ENCODE assay signal across 26 cellular contexts in genomic region chr21:25867041-25867440, GRCh38.
A peak's percentile ranks its signal among the peaks of the same experiment; 100 is the strongest.
DNase-seq lines count a peak whose midpoint lies in the region; ATAC-seq and TF ChIP-seq lines count a peak whose summit lies in the region.
"Had no signal": no experiment of that assay in that cellular context is flagged by ENCODE, and none has a peak within 500 bp of the region (broad histone marks: within the 10 kb centered on the region; RNA-seq: fewer than 3 reads in every experiment).

No MANE protein-coding gene starts in this region.

- H4K91ac ChIP-seq in neuronal stem cell (ENCODE audit: low read depth, low read length, poor library complexity) = no peak overlapping the region

- no peaks in the 10 kb centered on the region for H3K9me3 ChIP-seq in SK-N-SH
- H3K9me3 ChIP-seq in A673 (ENCODE audit: low read depth, low read length, poor library complexity, severe bottlenecking) = no peaks in the 10 kb centered on the region
- H3K9me3 ChIP-seq in OCI-LY3 (ENCODE audit: insufficient read depth, low read length) = no peaks in the 10 kb centered on the region
- H3K9me3 ChIP-seq in neuronal stem cell (replicated peaks in 1 of 2; ENCODE audit: control insufficient read depth in 2 of 2, insufficient read depth in 1 of 2, low read depth in 1 of 2, low read length in 2 of 2) = no peaks in the 10 kb centered on the region
- H3K9me3 ChIP-seq: A549, BE2C, BLaER1 had no signal

- POLR2A ChIA-PET in SK-N-SH (lab: Yijun Ruan, JAX) = no interaction called here
- POLR2A ChIA-PET in A673 (lab: Charles Lee; ENCODE audit: low non-redundant PET) = no interaction called here

- no peak for ATAC-seq in SK-N-SH treated with all-trans-retinoic acid at 6 μM for 48 hours
- ATAC-seq: A549, GM12878 had no signal

- peak; percentile 22 for DNase-seq in SK-N-SH
- DNase-seq in A673 (ENCODE audit: low spot score) = peak; percentile 50
- no peak for DNase-seq in activated naive CD4-positive, alpha-beta T cell treated with Interleukin-2 at 50 U/mL for 16 hours
- no peak for DNase-seq in neuronal stem cell (ENCODE audit: low spot score)
- DNase-seq in NCI-H1694 treated with DMSO at 0.1 percent for 48 hours (lab: John Stamatoyannopoulos, UW) = no peak
- DNase-seq: ACHN; BE2C; C1 segment of cervical spinal cord; CD4-positive, alpha-beta memory T cell; CD4-positive, CD25-positive, alpha-beta regulatory T cell; CD8-positive, alpha-beta memory T cell; COR-L47; DMS 273 treated with DMSO at 0.1 percent for 48 hours; DMS153; DMS53; DMS79; DND-41; EL; GDM1 had no signal

- TF ChIP-seq RAD21 in SK-N-SH (IDR thresholded peaks at IDR 0.05; ENCODE audit: low read length) = no peak

- H4K8ac ChIP-seq in neuronal stem cell (ENCODE audit: low read depth, low read length) = no peak overlapping the region

- no peak overlapping the region for H3K23ac ChIP-seq in neuronal stem cell (ENCODE audit: low read depth, low read length, poor library complexity)

- no TSS peak for BruUV-seq in A673 (replicated peaks; lab: Mats Ljungman, UMichigan)

- no peaks in the 10 kb centered on the region for H3K36me3 ChIP-seq in SK-N-SH (replicated peaks in 1 of 2; ENCODE audit: control insufficient read depth in 1 of 2, insufficient read depth in 2 of 2, low read length in 1 of 2)
- no peaks in the 10 kb centered on the region for H3K36me3 ChIP-seq in A673 (ENCODE audit: insufficient read depth, low read length, poor library complexity, severe bottlenecking)
- no peaks in the 10 kb centered on the region for H3K36me3 ChIP-seq in OCI-LY3 (replicated peaks; ENCODE audit: low read depth, low read length)
- H3K36me3 ChIP-seq in neuronal stem cell (replicated peaks in 1 of 2; ENCODE audit: control insufficient read depth in 2 of 2, insufficient read depth in 2 of 2, low read length in 2 of 2) = no peaks in the 10 kb centered on the region
- H3K36me3 ChIP-seq: BLaER1 had no signal

- no peak overlapping the region for H3K18ac ChIP-seq in neuronal stem cell (ENCODE audit: low read length)

- TF ChIP-seq CTCF in SK-N-SH (IDR thresholded peaks at IDR 0.05) (no peak), A673 (conservative IDR thresholded peaks at IDR 0.05; ENCODE audit: low read depth, low read length) (no peak), OCI-LY3 (IDR thresholded peaks at IDR 0.05; ENCODE audit: low read depth, low read length) (no peak), VCaP (conservative IDR thresholded peaks at IDR 0.05) (no peak)

- no peak overlapping the region for H2BK12ac ChIP-seq in neuronal stem cell (ENCODE audit: low read length)

- no peak for TF ChIP-seq EP300 in SK-N-SH (IDR thresholded peaks at IDR 0.05; ENCODE audit: borderline replicate concordance in 1 of 2, low read depth in 1 of 2, low read length in 1 of 2)

- H3K27ac ChIP-seq in SK-N-SH (ENCODE audit: low read depth in 2 of 2, low read length in 1 of 2) = no peak overlapping the region; a peak in 1 of 4 replicates
- no peak overlapping the region for H3K27ac ChIP-seq in A673 (ENCODE audit: low read depth, low read length, poor library complexity, severe bottlenecking)
- H3K27ac ChIP-seq in OCI-LY3 (ENCODE audit: low read length) = no peak overlapping the region
- H3K27ac ChIP-seq in VCaP = peak overlapping the region; percentile 72; the same call in 1 of the 2 replicates
- H3K27ac ChIP-seq in neuronal stem cell (replicated peaks; ENCODE audit: low read length) = no peak overlapping the region
- H3K27ac ChIP-seq: 22Rv1, A549, BLaER1 had no signal

- H3K4me1 ChIP-seq in SK-N-SH (ENCODE audit: control insufficient read depth in 1 of 2, insufficient read depth in 2 of 2, low read depth in 1 of 2, low read length in 1 of 2) (no peaks in the 10 kb centered on the region; a peak in 1 of 4 replicates), A673 (ENCODE audit: insufficient read depth, low read length, poor library complexity, severe bottlenecking) (peaks cover 10% of the 10 kb centered on the region), OCI-LY3 (ENCODE audit: low read length) (peaks cover 15% of the 10 kb centered on the region), neuronal stem cell (ENCODE audit: control insufficient read depth in 2 of 2, insufficient read depth in 1 of 2, low read depth in 1 of 2, low read length in 2 of 2) (no peaks in the 10 kb centered on the region)
- H3K4me1 ChIP-seq: A549, BE2C had no signal

- H3K79me2 ChIP-seq in SK-N-SH (ENCODE audit: insufficient read depth) (no peaks in the 10 kb centered on the region), OCI-LY3 (ENCODE audit: low read length) (no peaks in the 10 kb centered on the region)

- no peaks in the 10 kb centered on the region for H4K20me1 ChIP-seq in SK-N-SH (ENCODE audit: insufficient read depth)
- no peaks in the 10 kb centered on the region for H4K20me1 ChIP-seq in OCI-LY3 (ENCODE audit: insufficient read depth, low read length)
- H4K20me1 ChIP-seq: BLaER1 had no signal

- no peak overlapping the region for H2AK5ac ChIP-seq in neuronal stem cell (ENCODE audit: low read depth, low read length)

- intact Hi-C loops in A673 (cut with micrococcal nuclease; ENCODE audit: unreplicated experiment) = loop anchor here (10.0 kb wide), 1 partner anchor 132 kb away; the partner anchor contains the start of genes ATP5PF and GABPA

- CTCF ChIA-PET in SK-N-SH (lab: Yijun Ruan, JAX) (interaction anchor here (0.7 to 1.3 kb wide), 2 partner anchors 14 to 392 kb away, joined by 3 to 5 read pairs; no protein-coding TSS in a partner anchor), A673 (lab: Charles Lee) (no interaction called here)

- no peak overlapping the region for H2BK15ac ChIP-seq in neuronal stem cell (ENCODE audit: low read length)

- no peak overlapping the region for H2BK5ac ChIP-seq in neuronal stem cell (ENCODE audit: low read length)

- H3K27me3 ChIP-seq in SK-N-SH (ENCODE audit: insufficient read depth) (no peaks in the 10 kb centered on the region), A673 (replicated peaks; ENCODE audit: insufficient read depth, low read depth, low read length, poor library complexity) (no peaks in the 10 kb centered on the region), OCI-LY3 (ENCODE audit: low read depth, low read length) (no peaks in the 10 kb centered on the region), neuronal stem cell (ENCODE audit: control insufficient read depth in 3 of 3, insufficient read depth in 3 of 3, low read depth in 1 of 3, low read length in 3 of 3) (no peaks in the 10 kb centered on the region)
- H3K27me3 ChIP-seq: BE2C, BLaER1 had no signal

- H3F3A ChIP-seq in SK-N-SH (replicated peaks; ENCODE audit: insufficient read depth) = no peaks in the 10 kb centered on the region

- no peak overlapping the region for H2AFZ ChIP-seq in SK-N-SH (ENCODE audit: low read depth)
- H2AFZ ChIP-seq in OCI-LY3 (ENCODE audit: low read depth, low read length) = no peak overlapping the region
- no peak overlapping the region for H2AFZ ChIP-seq in neuronal stem cell (ENCODE audit: low read length)

- H3K9me2 ChIP-seq in SK-N-SH = no peaks in the 10 kb centered on the region

- 69% methylated on average over 1 of the region's 1 CpG for WGBS in SK-N-SH (ENCODE audit: low lambda C conversion rate)
- no CpG with 5 or more reads among the region's 1 CpG for WGBS in neuronal stem cell (ENCODE audit: extremely low coverage in 2 of 2, insufficient read length in 2 of 2, insufficient replicate concordance in 1 of 2), 2 donors

- no peaks in the 10 kb centered on the region for H3K79me1 ChIP-seq in neuronal stem cell (ENCODE audit: low read depth, low read length)

- no peak overlapping the region for H3K9ac ChIP-seq in SK-N-SH
- H3K9ac ChIP-seq in OCI-LY3 (ENCODE audit: low read length) = no peak overlapping the region
- H3K9ac ChIP-seq in neuronal stem cell (ENCODE audit: low read depth, low read length, poor library complexity) = no peak overlapping the region
- H3K9ac ChIP-seq: BLaER1 had no signal

- no peak overlapping the region for H3K4me2 ChIP-seq in SK-N-SH
- H3K4me2 ChIP-seq in OCI-LY3 (ENCODE audit: low read length) = peak overlapping the region; percentile 24; the same call in 1 of the 2 replicates
- H3K4me2 ChIP-seq in neuronal stem cell (ENCODE audit: insufficient read depth, low read length, poor library complexity, severe bottlenecking) = no peak overlapping the region
- H3K4me2 ChIP-seq: A549, BLaER1 had no signal

- H3K4me3 ChIP-seq in SK-N-SH (ENCODE audit: low read depth in 2 of 2, low read length in 1 of 2) (no peak overlapping the region), A673 (ENCODE audit: low read depth, low read length, poor library complexity, severe bottlenecking) (no peak overlapping the region), OCI-LY3 (ENCODE audit: low read length) (no peak overlapping the region), neuronal stem cell (ENCODE audit: low read length in 2 of 2) (no peak overlapping the region)
- H3K4me3 ChIP-seq: A549, BLaER1, GM12878 had no signal

- no peak overlapping the region for H3K14ac ChIP-seq in neuronal stem cell (ENCODE audit: low read length)

- no peak overlapping the region for H2BK120ac ChIP-seq in neuronal stem cell (ENCODE audit: low read depth, low read length)

- H3K4ac ChIP-seq in neuronal stem cell (ENCODE audit: low read length) = no peak overlapping the region

TF ChIP-seq in SK-N-SH, 30 proteins besides CTCF, POLR2A, EP300 and RAD21 (continues in another document):
- no peak for TF ChIP-seq USF1 (IDR thresholded peaks at IDR 0.05; ENCODE audit: borderline replicate concordance, low read depth)

TF ChIP-seq in SK-N-SH treated with all-trans-retinoic acid at 6 μM for 48 hours, 23 proteins besides CTCF, POLR2A, EP300 and RAD21 (continues in another document):
- TF ChIP-seq ZFP30 (CRISPR knock-in tag; IDR thresholded peaks at IDR 0.05) (no peak), TOX (CRISPR knock-in tag; IDR thresholded peaks at IDR 0.05; ENCODE audit: borderline replicate concordance) (no peak), TCF4 (CRISPR knock-in tag; IDR thresholded peaks at IDR 0.05; ENCODE audit: borderline replicate concordance) (no peak), ZC3H10 (CRISPR knock-in tag; IDR thresholded peaks at IDR 0.05) (no peak), CREB5 (CRISPR knock-in tag; IDR thresholded peaks at IDR 0.05; ENCODE audit: low read depth) (no peak)

Comparison
In these comparisons a context has a peak if more than half of its experiments do, and no peak if none do; other contexts are left out.
1. DNase-seq: peak in SK-N-SH (single experiment) and A673 (single experiment); none in activated naive CD4-positive, alpha-beta T cell treated with Interleukin-2 at 50 U/mL for 16 hours (single experiment), neuronal stem cell (single experiment) and NCI-H1694 treated with DMSO at 0.1 percent for 48 hours (single experiment).